ENCODE assay signal across 10 cellular contexts in the genomic region with DNA sequence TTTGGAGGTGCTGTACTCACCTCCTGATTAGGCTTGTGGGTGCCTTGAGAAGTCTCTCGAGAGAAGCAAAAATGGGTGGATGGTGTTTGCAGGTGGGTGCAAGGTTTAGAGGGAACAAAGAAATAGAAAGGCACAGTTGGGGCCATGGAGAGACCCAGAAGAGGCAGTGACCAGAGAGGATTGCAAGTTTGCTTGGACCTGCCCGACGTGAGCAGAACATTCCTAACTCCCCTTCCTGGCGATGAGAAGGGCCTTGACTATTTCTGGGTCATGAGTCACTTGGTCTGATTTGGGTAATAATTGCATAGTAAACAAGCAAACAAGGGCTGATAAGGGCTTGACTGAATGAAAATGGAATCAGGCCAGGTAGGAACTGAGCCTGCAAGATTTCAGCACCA. TPM values are rescaled to one million over a fixed set of nuclear protein-coding genes. Genes with fewer than 3 reads are reported as not detected.
DNase-seq lines count a peak whose midpoint lies in the region; ATAC-seq, FAIRE-seq and TF ChIP-seq lines count a peak whose summit lies in the region.
"Had no signal": no experiment of that assay in that cellular context is flagged by ENCODE, and none has a peak within 500 bp of the region (broad histone marks: within the 10 kb centered on the region; RNA-seq: fewer than 3 reads in every experiment).

No MANE protein-coding gene starts in this region.

- peak overlapping the region; percentile 85 for H2AFZ ChIP-seq in H1 (ENCODE audit: low read length)

- H3K56ac ChIP-seq in H1 (replicated peaks; ENCODE audit: insufficient read length, low read depth, low read length) = no peak overlapping the region

- peak; percentile 22 for DNase-seq in EL
- peak; percentile 37 for DNase-seq in NCI-H2196 (lab: John Stamatoyannopoulos, UW; ENCODE audit: unreplicated experiment)
- DNase-seq in H1 (ENCODE audit: low read depth in 1 of 2, low spot score in 2 of 2) = no peak
- no peak for DNase-seq in aorta
- no peak for DNase-seq in NCI-H510A treated with DMSO at 0.1 percent for 48 hours (lab: John Stamatoyannopoulos, UW)
- DNase-seq in stimulated activated CD4-positive, alpha-beta T cell treated with anti-CD3 and anti-CD28 coated beads, Interleukin-4, amount 100 ng/mL, for 1 hour = no peak
- DNase-seq: activated effector memory CD4-positive, alpha-beta T cell treated with Interleukin-2 at 50 U/mL for 16 hours; NCI-H2227 treated with DMSO at 0.1 percent for 48 hours had no signal

- H2BK12ac ChIP-seq in H1 (ENCODE audit: low read depth, low read length) = 0 out of 2 replicates have a peak overlapping the region, but pooled peaks have one; percentile 33

- no peak for TF ChIP-seq CTCF in H1 (IDR thresholded peaks at IDR 0.05; ENCODE audit: control extremely low read depth in 1 of 3, insufficient read depth in 1 of 3, low read depth in 1 of 3, low read length in 3 of 3)
- no peak for TF ChIP-seq CTCF in nephron (IDR thresholded peaks at IDR 0.05; ENCODE audit: unreplicated experiment in 3 of 3)

- H3K27ac ChIP-seq in H1 (ENCODE audit: low read depth, low read length) = no peak overlapping the region
- no peak overlapping the region for H3K27ac ChIP-seq in aorta (ENCODE audit: low read depth in 1 of 2, low read length in 2 of 2)

- no peaks in the 10 kb centered on the region for H3K79me2 ChIP-seq in H1 (ENCODE audit: control insufficient read depth in 1 of 2, insufficient read depth in 2 of 2, low read length in 2 of 2)

- H3K79me1 ChIP-seq in H1 (ENCODE audit: low read depth, low read length) = no peaks in the 10 kb centered on the region

- H2BK5ac ChIP-seq in H1 (ENCODE audit: low read depth, low read length) = 0 out of 2 replicates have a peak overlapping the region, but pooled peaks have one; percentile 35

- peak overlapping the region; percentile 77 to 81 (median 81) for H3K27ac Mint-ChIP-seq in nephron

- H3K27me3 ChIP-seq in H1 (replicated peaks in 1 of 4; ENCODE audit: control insufficient read depth in 3 of 4, extremely low read depth in 1 of 4, insufficient read depth in 3 of 4, low read length in 3 of 4) (no peaks in the 10 kb centered on the region), aorta (ENCODE audit: control insufficient read depth in 1 of 2, insufficient read depth in 2 of 2, low read length in 1 of 2) (no peaks in the 10 kb centered on the region)

- H3K4me2 ChIP-seq in H1 (ENCODE audit: insufficient read depth in 1 of 2, low read depth in 2 of 2, low read length in 2 of 2) = no peak overlapping the region

- POLR2A ChIA-PET in H1 (lab: Charles Lee; ENCODE audit: partially characterized antibody) = no interaction called here

- H3K18ac ChIP-seq in H1 (ENCODE audit: extremely low read depth, low read length) = no peak overlapping the region

- ATAC-seq in aorta (ENCODE audit: low FRiP score) = no peak
- ATAC-seq in GM21529 (IDR thresholded peaks at IDR 0.05; ENCODE audit: unreplicated experiment) = no peak

- H3K4ac ChIP-seq in H1 (replicated peaks; ENCODE audit: insufficient read length, low read depth, low read length) = no peak overlapping the region

- TF ChIP-seq RAD21 in H1 (IDR thresholded peaks at IDR 0.05 in 1 of 2, conservative IDR thresholded peaks at IDR 0.05 in 1 of 2; ENCODE audit: low read depth in 2 of 2, low read length in 2 of 2) = no peak

- TF ChIP-seq POLR2A in H1 (IDR thresholded peaks at IDR 0.05; ENCODE audit: control extremely low read depth in 1 of 2, low read depth in 2 of 2, low read length in 2 of 2) = no peak

- no peaks in the 10 kb centered on the region; the same call in 1 of the 2 replicates for H3K23me2 ChIP-seq in H1 (ENCODE audit: low read depth, low read length)

- H3K9me3 ChIP-seq in H1 (ENCODE audit: insufficient read depth in 2 of 2, low read depth in 1 of 2, low read length in 1 of 2) (no peaks in the 10 kb centered on the region), aorta (ENCODE audit: control insufficient read depth, low read length) (no peaks in the 10 kb centered on the region)

- no peak overlapping the region for H3K4me3 ChIP-seq in H1 (ENCODE audit: extremely low read depth in 1 of 4, insufficient read depth in 2 of 4, low read depth in 3 of 4, low read length in 4 of 4)
- H3K4me3 ChIP-seq in aorta (ENCODE audit: low read length in 2 of 2) = no peak overlapping the region

- H3K9me3 Mint-ChIP-seq in nephron = no peaks in the 10 kb centered on the region

- H3K4me1 Mint-ChIP-seq in nephron = peaks cover 16% of the 10 kb centered on the region

- 85% methylated on average over 4 of the region's 4 CpGs; no CpG with 5 or more reads in 1 of the 2 experiments for WGBS in H1 (ENCODE audit: extremely low coverage in 1 of 2, insufficient coverage in 1 of 2, insufficient read length in 1 of 2, insufficient replicate concordance in 2 of 2, low coverage in 1 of 2, low lambda C conversion rate in 2 of 2, missing lambda C conversion rate in 1 of 2), 2 experiments
- 25 to 32% methylated on average over 4 of the region's 4 CpGs for WGBS in aorta, 2 donors

- intact Hi-C loops in aorta (cut with DNase I) = no loop called here

- no peak for FAIRE-seq in H1 (lab: Jason Lieb, UNC)

- no peaks in the 10 kb centered on the region for H3K36me3 Mint-ChIP-seq in nephron (ENCODE audit: low read depth)

- H4K91ac ChIP-seq in H1 (replicated peaks; ENCODE audit: insufficient read length, low read length) = no peak overlapping the region

- no peak overlapping the region for H3K9ac ChIP-seq in H1 (replicated peaks in 1 of 4; ENCODE audit: extremely low read depth in 1 of 4, low read depth in 3 of 4, low read length in 3 of 4)

- no peaks in the 10 kb centered on the region for H3K36me3 ChIP-seq in H1 (ENCODE audit: control insufficient read depth in 2 of 4, insufficient read depth in 4 of 4, low read length in 3 of 4)
- H3K36me3 ChIP-seq in aorta (ENCODE audit: control insufficient read depth in 1 of 2, insufficient read depth in 2 of 2, low read length in 1 of 2) = no peaks in the 10 kb centered on the region

- H2BK120ac ChIP-seq in H1 (replicated peaks; ENCODE audit: low read depth, low read length) = no peak overlapping the region

- H4K20me1 ChIP-seq in H1 (replicated peaks in 1 of 2; ENCODE audit: control insufficient read depth in 1 of 2, insufficient read depth in 2 of 2, low read length in 2 of 2) = no peaks in the 10 kb centered on the region

- H3K4me3 Mint-ChIP-seq in nephron = no peak overlapping the region

- H4K8ac ChIP-seq in H1 (ENCODE audit: extremely low read depth, insufficient read depth, low read length) = no peak overlapping the region

- CTCF ChIA-PET in H1 (lab: Charles Lee; ENCODE audit: partially characterized antibody) = interaction anchor here (0.7 to 1.2 kb wide), 2 partner anchors 41 to 74 kb away, joined by 3 read pairs; no protein-coding TSS in a partner anchor

- no peak overlapping the region for H3K23ac ChIP-seq in H1 (ENCODE audit: insufficient read length)

- TF ChIP-seq EP300 in H1 (IDR thresholded peaks at IDR 0.05; ENCODE audit: borderline replicate concordance in 1 of 2, low read depth in 2 of 2, low read length in 2 of 2) = no peak

- peaks cover 31% of the 10 kb centered on the region for H3K27me3 Mint-ChIP-seq in nephron (ENCODE audit: low read depth)

- 0 out of 2 replicates have a peak overlapping the region, but pooled peaks have one; percentile 61 for H2BK20ac ChIP-seq in H1 (ENCODE audit: low read length)

- H2AK5ac ChIP-seq in H1 (ENCODE audit: low read depth, low read length) = no peak overlapping the region

- H3K4me1 ChIP-seq in H1 (replicated peaks in 1 of 4; ENCODE audit: control insufficient read depth in 3 of 4, insufficient read depth in 4 of 4, low read length in 3 of 4) (peaks cover 0 to 7% (median 1%) of the 10 kb centered on the region in 4 experiments; a peak in 3 of 7 replicates), aorta (ENCODE audit: control insufficient read depth in 1 of 2, insufficient read depth in 2 of 2, low read length in 2 of 2) (peaks cover 0 to 4% of the 10 kb centered on the region in 2 donors)

- no peak overlapping the region for H4K5ac ChIP-seq in H1 (ENCODE audit: insufficient read length, low read depth, low read length)

- no peak overlapping the region for H2BK15ac ChIP-seq in H1 (ENCODE audit: low read length)

- no peak overlapping the region for H3K14ac ChIP-seq in H1 (ENCODE audit: insufficient read length)

TF ChIP-seq in H1, 55 proteins besides CTCF, POLR2A, EP300 and RAD21 (continues in another document):
- no peak for TF ChIP-seq EZH2 (IDR thresholded peaks at IDR 0.05; ENCODE audit: low read depth, low read length, severe bottlenecking)
- no peak for TF ChIP-seq ATF3 (IDR thresholded peaks at IDR 0.05; ENCODE audit: insufficient read depth, low read depth, low read length)
- no peak for TF ChIP-seq SIX5 (IDR thresholded peaks at IDR 0.05; ENCODE audit: low read depth, low read length)
- no peak for TF ChIP-seq MAX (IDR thresholded peaks at IDR 0.05)
- TF ChIP-seq TAF1 (IDR thresholded peaks at IDR 0.05; ENCODE audit: low read depth, low read length) = no peak
- no peak for TF ChIP-seq BRCA1 (IDR thresholded peaks at IDR 0.05; ENCODE audit: low read depth, low read length)
- no peak for TF ChIP-seq SUZ12 (IDR thresholded peaks at IDR 0.05; ENCODE audit: low read length)
- TF ChIP-seq ASH2L (IDR thresholded peaks at IDR 0.05; ENCODE audit: low read length) = no peak
- TF ChIP-seq EGR1 (IDR thresholded peaks at IDR 0.05; ENCODE audit: borderline replicate concordance, low read depth, low read length) = no peak
- TF ChIP-seq HDAC2 (IDR thresholded peaks at IDR 0.05; ENCODE audit: borderline replicate concordance in 1 of 2, low read depth in 2 of 2, low read length in 2 of 2) = no peak
- TF ChIP-seq SAP30 (IDR thresholded peaks at IDR 0.05; ENCODE audit: insufficient read depth, insufficient replicate concordance, low read length) = no peak

RNA-seq across cellular contexts. Expression of gene CTSH, which starts 7.0 kb away (rescaled TPM):
- 31.3 and 34.0 TPM in 2 replicates for total RNA-seq in H1 (2021; fragmentation: NEBNext Ultra II Directional; extraction: Animal tissue kit (Norgen Biotek cat#: 25700))
- 28.4 and 36.8 TPM in 2 replicates for polyA plus RNA-seq in H1 (2011; rRNA removed)
- polyA plus RNA-seq in H1 (2011; cell fraction: cytosol; rRNA removed) = 37.1 TPM
- 50.6 TPM for polyA plus RNA-seq in H1 (2011; cell fraction: nucleus; rRNA removed)
- polyA plus RNA-seq in H1 (2012, experiment 1 of 2) = 32.0 to 42.5 TPM (median 40.4 TPM) in 4 replicates
- 48.9 TPM for polyA plus RNA-seq in H1 (2012, experiment 2 of 2)
- 43.7 TPM for polyA plus RNA-seq in H1 (2013, experiment 1 of 2)
- 44.5 TPM for polyA plus RNA-seq in H1 (2013, experiment 2 of 2)
- polyA minus RNA-seq in H1 (2011; rRNA and poly(A)+ RNA removed) = 30.4 and 36.1 TPM in 2 replicates
- 37.1 TPM for polyA minus RNA-seq in H1 (2011; cell fraction: cytosol; rRNA and poly(A)+ RNA removed)
- 19.4 TPM for polyA minus RNA-seq in H1 (2011; cell fraction: nucleus; rRNA and poly(A)+ RNA removed)
- 10 to 100 TPM; 41.0 to 89.7 TPM for total RNA-seq in aorta
- 100 to 1,000 TPM in 1 of 2 donors, 10 to 100 TPM in 1; 23.2 to 103 TPM for polyA plus RNA-seq in aorta

Comparison
In these comparisons a context has a peak if more than half of its experiments do, and no peak if none do; other contexts are left out.
1. DNase-seq: peak in EL (single experiment) and NCI-H2196 (single experiment); none in H1 (0 of 2), aorta (0 of 2), NCI-H510A treated with DMSO at 0.1 percent for 48 hours (single experiment) and stimulated activated CD4-positive, alpha-beta T cell treated with anti-CD3 and anti-CD28 coated beads, Interleukin-4, amount 100 ng/mL, for 1 hour (single experiment).